Comparison of ENCODE assay signal across 10 cellular contexts in the genomic region with DNA sequence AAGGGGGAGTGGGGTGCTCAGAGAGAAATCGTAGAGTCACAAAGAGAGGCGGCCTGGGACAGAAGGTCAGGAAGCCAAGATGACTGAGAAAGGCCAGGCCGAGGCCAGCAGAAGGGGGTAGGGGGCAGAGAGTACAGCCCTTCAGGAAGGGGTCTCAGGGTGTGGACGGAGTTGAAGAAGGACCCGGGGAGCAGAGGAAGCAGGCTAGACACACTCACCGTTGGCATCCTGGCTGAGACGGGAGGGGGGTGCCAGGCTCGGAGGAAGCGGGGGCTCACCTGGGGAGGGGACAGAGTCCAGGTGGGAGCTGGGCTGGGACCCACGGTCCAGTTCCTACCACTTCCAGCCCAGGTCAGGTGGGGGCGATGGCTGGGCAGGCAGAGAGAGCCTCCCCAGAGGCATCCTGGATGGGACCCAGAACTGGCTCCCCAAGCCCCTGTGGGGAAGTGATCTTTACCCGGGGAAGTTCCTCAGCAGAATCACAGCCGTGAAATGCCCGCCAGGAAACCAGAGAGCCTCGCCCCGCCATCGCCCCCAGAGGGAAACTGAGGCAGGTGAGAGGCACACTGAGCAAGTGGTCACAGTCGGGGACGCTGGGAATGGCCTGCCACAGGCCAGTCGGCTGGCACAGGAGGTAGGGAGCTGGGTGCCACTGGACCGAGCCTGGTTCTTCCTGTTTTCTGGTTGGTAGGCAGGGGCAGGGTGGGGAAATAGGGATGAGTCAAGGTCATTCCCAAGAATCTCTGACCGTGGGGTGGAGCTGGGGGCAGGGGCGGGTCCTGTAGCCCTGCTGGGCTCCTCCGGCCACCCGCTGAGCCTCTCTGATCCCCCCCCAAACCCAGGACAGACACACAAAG. TPM values are rescaled to one million over a fixed set of nuclear protein-coding genes. Genes with fewer than 3 reads are reported as not detected.
DNase-seq lines count a peak whose midpoint lies in the region; ATAC-seq and TF ChIP-seq lines count a peak whose summit lies in the region.
"Had no signal": no experiment of that assay in that cellular context is flagged by ENCODE, and none has a peak within 500 bp of the region (broad histone marks: within the 10 kb centered on the region; RNA-seq: fewer than 3 reads in every experiment).

No MANE protein-coding gene starts in this region.

- CTCF ChIA-PET in CD4-positive, alpha-beta T cell (lab: Charles Lee): no interaction called here
- CTCF ChIA-PET in naive thymus-derived CD4-positive, alpha-beta T cell (lab: Charles Lee): interaction anchor here (1.4 kb wide), 1 partner anchor 15 kb away, joined by 3 read pairs; no protein-coding TSS in a partner anchor

- H3K4me3 ChIP-seq in HUES48 (ENCODE audit: low read depth, low read length): peak overlapping the region; percentile 75
- H3K4me3 ChIP-seq in coronary artery: peak overlapping the region; percentile 45
- H3K4me3 ChIP-seq in naive thymus-derived CD4-positive, alpha-beta T cell (ENCODE audit: low read length): peak overlapping the region; percentile 63

- H3K27me3 ChIP-seq in CD4-positive, alpha-beta T cell (ENCODE audit: control insufficient read depth, insufficient read depth, low read length): no peaks in the 10 kb centered on the region
- H3K27me3 ChIP-seq in HUES48 (ENCODE audit: control insufficient read depth, insufficient read depth, low read length): peaks cover 14% of the 10 kb centered on the region; the same call in 1 of the 2 replicates
- no peaks in the 10 kb centered on the region for H3K27me3 ChIP-seq in naive thymus-derived CD4-positive, alpha-beta T cell (ENCODE audit: control insufficient read depth in 2 of 2, insufficient read depth in 2 of 2, low read length in 2 of 2)

- 0 out of 2 replicates have a peak, but pooled peaks cover 2% of the 10 kb centered on the region for H3K4me1 ChIP-seq in HUES48 (ENCODE audit: control insufficient read depth, insufficient read depth, low read length)
- H3K4me1 ChIP-seq in naive thymus-derived CD4-positive, alpha-beta T cell (ENCODE audit: control insufficient read depth in 2 of 2, insufficient read depth in 2 of 2, low read length in 2 of 2): peaks cover 0 to under 1% of the 10 kb centered on the region in 2 donors

- no peak overlapping the region for H3K9ac ChIP-seq in HUES48 (ENCODE audit: low read depth, low read length)

- no peak for ATAC-seq in CD4-positive, alpha-beta T cell (ENCODE audit: poor library complexity)
- no peak for ATAC-seq in naive thymus-derived CD4-positive, alpha-beta T cell
- ATAC-seq in HG02798 (IDR thresholded peaks at IDR 0.05; ENCODE audit: poor library complexity, unreplicated experiment): no peak

- peaks cover 4% of the 10 kb centered on the region for H3K9me3 Mint-ChIP-seq in CD4-positive, alpha-beta T cell
- H3K9me3 Mint-ChIP-seq in naive thymus-derived CD4-positive, alpha-beta T cell: peaks cover 0 to 22% (median 15%) of the 10 kb centered on the region in 11 donors

- peak overlapping the region; percentile 86 for H3K4me3 Mint-ChIP-seq in CD4-positive, alpha-beta T cell
- H3K4me3 Mint-ChIP-seq in naive thymus-derived CD4-positive, alpha-beta T cell: peak overlapping the region; percentile 74 to 88 (median 82)

- intact Hi-C loops in CD4-positive, alpha-beta T cell (cut with DNase I, micrococcal nuclease): loop anchor here in 1 of 2 experiments (5.0 kb wide), 1 partner anchor 37 kb away; no protein-coding TSS in a partner anchor
- intact Hi-C loops in naive thymus-derived CD4-positive, alpha-beta T cell (cut with micrococcal nuclease): loop anchor here in 1 of 2 donors (5.0 kb wide), 1 partner anchor 37 kb away; no protein-coding TSS in a partner anchor

- peaks cover 17% of the 10 kb centered on the region for H3K9me3 ChIP-seq in CD4-positive, alpha-beta T cell (ENCODE audit: control insufficient read depth, low read length)
- H3K9me3 ChIP-seq in HUES48 (ENCODE audit: control insufficient read depth, insufficient read depth, low read length): peaks cover 17% of the 10 kb centered on the region
- peaks cover 0 to 22% (median 11%) of the 10 kb centered on the region in 3 experiments for H3K9me3 ChIP-seq in naive thymus-derived CD4-positive, alpha-beta T cell (ENCODE audit: control insufficient read depth in 2 of 3, low read length in 3 of 3)

- H3K36me3 Mint-ChIP-seq in CD4-positive, alpha-beta T cell (ENCODE audit: low read depth): peaks cover 19% of the 10 kb centered on the region
- H3K36me3 Mint-ChIP-seq in naive thymus-derived CD4-positive, alpha-beta T cell: peaks cover 5 to 21% (median 20%) of the 10 kb centered on the region in 5 donors

- H3K27ac ChIP-seq in CD4-positive, alpha-beta T cell (ENCODE audit: low read depth, low read length): no peak overlapping the region
- no peak overlapping the region for H3K27ac ChIP-seq in HUES48 (ENCODE audit: low read depth, low read length)
- H3K27ac ChIP-seq in coronary artery: no peak overlapping the region
- H3K27ac ChIP-seq in naive thymus-derived CD4-positive, alpha-beta T cell (ENCODE audit: low read depth, low read length): no peak overlapping the region

- DNase-seq in CD4-positive, alpha-beta T cell: no peak
- DNase-seq in coronary artery (ENCODE audit: low spot score): peak; percentile 61
- no peak for DNase-seq in naive thymus-derived CD4-positive, alpha-beta T cell
- no peak for DNase-seq in stimulated activated naive CD4-positive, alpha-beta T cell treated with Interleukin-2 at 50 U/mL for 16 hours (lab: John Stamatoyannopoulos, UW)
- DNase-seq in dermis blood vessel endothelial cell: no peak
- no peak for DNase-seq in G401 (ENCODE audit: low spot score)
- DNase-seq: NCI-H1048 had no signal

- H3K27ac Mint-ChIP-seq in CD4-positive, alpha-beta T cell: no peak overlapping the region
- H3K27ac Mint-ChIP-seq in naive thymus-derived CD4-positive, alpha-beta T cell: peak overlapping the region in 1 of 9 donors; percentile 50

- POLR2A ChIA-PET in CD4-positive, alpha-beta T cell (lab: Charles Lee): interaction anchor here (1.1 kb wide), 2 partner anchors 22 to 27 kb away, joined by 3 to 4 read pairs; a partner anchor contains a TSS
- POLR2A ChIA-PET in naive thymus-derived CD4-positive, alpha-beta T cell (lab: Charles Lee): interaction anchor here (0.6 to 1.5 kb wide), 2 partner anchors 22 to 613 kb away, joined by 3 to 4 read pairs; no protein-coding TSS in a partner anchor

- no peaks in the 10 kb centered on the region for H3K27me3 Mint-ChIP-seq in CD4-positive, alpha-beta T cell
- peaks cover 0 to 21% (median 0%) of the 10 kb centered on the region in 5 donors for H3K27me3 Mint-ChIP-seq in naive thymus-derived CD4-positive, alpha-beta T cell

- peaks cover 8% of the 10 kb centered on the region for H3K4me1 Mint-ChIP-seq in CD4-positive, alpha-beta T cell (ENCODE audit: low read depth)
- peaks cover 0 to 18% (median 8%) of the 10 kb centered on the region in 7 donors for H3K4me1 Mint-ChIP-seq in naive thymus-derived CD4-positive, alpha-beta T cell

- TF ChIP-seq CTCF in CD4-positive, alpha-beta T cell (IDR thresholded peaks at IDR 0.05): no peak
- no peak for TF ChIP-seq CTCF in coronary artery (IDR thresholded peaks at IDR 0.05)

- in situ Hi-C loops in G401 (cut with HindIII; ENCODE audit: low sequenced_read_pairs): no loop called here

- H3K36me3 ChIP-seq in HUES48 (ENCODE audit: control insufficient read depth, insufficient read depth, low read length): no peaks in the 10 kb centered on the region
- H3K36me3 ChIP-seq in naive thymus-derived CD4-positive, alpha-beta T cell (ENCODE audit: control insufficient read depth in 2 of 3, insufficient read depth in 3 of 3, low read length in 3 of 3): peaks cover 0 to 4% (median 0%) of the 10 kb centered on the region in 3 experiments

RNA-seq across cellular contexts. Expression of a gene that starts 1.3 kb away (rescaled TPM):
- total RNA-seq in CD4-positive, alpha-beta T cell: 1 to 10 TPM; 9.1 to 9.4 TPM
- 10 to 100 TPM in 3 of 5 experiments, 1 to 10 TPM in 2; 1.6 to 32.6 (median 14.3) TPM for total RNA-seq in naive thymus-derived CD4-positive, alpha-beta T cell
- 10 to 100 TPM in 1 of 2 donors, 1 to 10 TPM in 1; 8.4 to 13.0 TPM for polyA plus RNA-seq in naive thymus-derived CD4-positive, alpha-beta T cell
- 0.19 and 0.34 TPM in 2 replicates for total RNA-seq in dermis blood vessel endothelial cell
- 18.5 and 31.4 TPM in 2 replicates for total RNA-seq in G401 (2014; rRNA removed; shearing (Covaris generic))

RNA-seq across cellular contexts. Expression of a gene that starts 12.8 kb away (rescaled TPM):
- total RNA-seq in CD4-positive, alpha-beta T cell: not detected
- not detected for total RNA-seq in naive thymus-derived CD4-positive, alpha-beta T cell
- polyA plus RNA-seq in naive thymus-derived CD4-positive, alpha-beta T cell: not detected
- not detected in 2 replicates for total RNA-seq in dermis blood vessel endothelial cell
- total RNA-seq in G401 (2014; rRNA removed; shearing (Covaris generic)): 0.37 TPM in 1 of 2 replicates, not detected in the other
- polyA plus RNA-seq: keratinocyte had no signal

RNA-seq across cellular contexts. Expression of a gene that starts 22.4 kb away (rescaled TPM):
- total RNA-seq in CD4-positive, alpha-beta T cell: 10 to 100 TPM; 68.9 to 71.1 TPM
- total RNA-seq in naive thymus-derived CD4-positive, alpha-beta T cell: 10 to 100 TPM; 34.0 to 95.2 (median 58.8) TPM
- 100 to 1,000 TPM; 143 to 154 TPM for polyA plus RNA-seq in naive thymus-derived CD4-positive, alpha-beta T cell
- 30.3 and 55.8 TPM in 2 replicates for total RNA-seq in dermis blood vessel endothelial cell
- 60.7 and 66.3 TPM in 2 replicates for total RNA-seq in G401 (2014; rRNA removed; shearing (Covaris generic))

RNA-seq across cellular contexts. Expression of a gene that starts 23.3 kb away (rescaled TPM):
- 10 to 100 TPM; 45.8 to 50.0 TPM for total RNA-seq in CD4-positive, alpha-beta T cell
- total RNA-seq in naive thymus-derived CD4-positive, alpha-beta T cell: 10 to 100 TPM; 55.1 to 77.3 (median 67.1) TPM
- polyA plus RNA-seq in naive thymus-derived CD4-positive, alpha-beta T cell: 10 to 100 TPM; 30.7 to 33.6 TPM
- total RNA-seq in dermis blood vessel endothelial cell: 26.5 and 33.5 TPM in 2 replicates
- 18.2 and 27.1 TPM in 2 replicates for total RNA-seq in G401 (2014; rRNA removed; shearing (Covaris generic))
